In the genomic region with DNA sequence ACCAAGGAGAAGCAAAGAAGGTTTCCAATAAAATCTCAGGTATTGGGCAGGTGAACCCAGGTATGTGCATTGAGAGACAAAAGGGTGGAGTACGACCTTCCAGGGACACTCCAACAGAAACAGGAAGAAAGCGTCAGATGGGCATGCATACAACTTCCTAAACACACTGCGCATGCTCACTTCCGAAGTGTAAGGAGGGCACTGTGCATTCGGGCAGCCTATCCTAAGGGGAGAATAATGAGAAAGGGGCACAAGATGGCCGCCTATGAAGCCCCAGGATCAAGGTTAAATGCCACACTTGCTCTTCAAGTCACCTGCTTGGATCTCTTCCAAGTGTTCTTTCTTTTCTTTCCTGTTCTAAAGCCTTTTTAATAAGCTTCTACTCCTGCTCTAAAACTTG, we compare ENCODE assay signal across 23 cellular contexts. TPM values are rescaled to one million over a fixed set of nuclear protein-coding genes. Genes with fewer than 3 reads are reported as not detected.
DNase-seq lines count a peak whose midpoint lies in the region; ATAC-seq, FAIRE-seq and TF ChIP-seq lines count a peak whose summit lies in the region.
"Had no signal": no experiment of that assay in that cellular context is flagged by ENCODE, and none has a peak within 500 bp of the region (broad histone marks: within the 10 kb centered on the region; RNA-seq: fewer than 3 reads in every experiment).

No MANE protein-coding gene starts in this region.

- intact Hi-C loops in activated CD4-positive, alpha-beta T cell treated with anti-CD3 and anti-CD28 coated beads, Interleukin-2, amount 10 ng/mL, durations not matched to agents 24 days and 14 days (cut with micrococcal nuclease), result loop anchor here (2.0 to 5.0 kb wide), 2 partner anchors 78 to 99 kb away; no protein-coding TSS in a partner anchor
- intact Hi-C loops in K562 (cut with micrococcal nuclease), result no loop called here
- intact Hi-C loops in left colon (cut with DNase I, micrococcal nuclease), result no loop called here

- DNase-seq in activated CD4-positive, alpha-beta T cell treated with anti-CD3 and anti-CD28 coated beads, Interleukin-2, amount 10 ng/mL, durations not matched to agents 24 days and 14 days, result no peak
- DNase-seq in activated CD4-positive, alpha-beta T cell treated with anti-CD3 and anti-CD28 coated beads for 1 hour, result no peak
- DNase-seq in CD4-positive, CD25-positive, alpha-beta regulatory T cell, result no peak
- peak in 1 of 4 experiments; percentile 10 for DNase-seq in K562 (ENCODE audit: extremely low read depth in 1 of 4, low spot score in 3 of 4)
- DNase-seq in left colon, result no peak
- DNase-seq: DMS79 treated with DMSO at 0.1 percent for 48 hours, glutamatergic neuron, H7, Kasumi-1, NCI-H524, Peyer's patch, sigmoid colon, transverse colon had no signal

- H3K9ac ChIP-seq in K562 (ENCODE audit: insufficient read depth in 1 of 2, low read depth in 2 of 2, low read length in 2 of 2), result no peak overlapping the region

- no peaks in the 10 kb centered on the region for H4K20me1 ChIP-seq in K562 (replicated peaks; ENCODE audit: control insufficient read depth, insufficient read depth, low read length)

- WGBS in K562 (ENCODE audit: insufficient coverage, low coverage, missing lambda C conversion rate), result 5% methylated on average over 6 of the region's 6 CpGs

- POLR2A ChIA-PET in K562 (lab: Yijun Ruan, JAX), result interaction anchor here (0.7 kb wide), 1 partner anchor 24 kb away, joined by 3 read pairs; no protein-coding TSS in a partner anchor

- no peaks in the 10 kb centered on the region for H3K36me3 ChIP-seq in CD4-positive, CD25-positive, alpha-beta regulatory T cell (ENCODE audit: control insufficient read depth, insufficient read depth, low read length)
- H3K36me3 ChIP-seq in K562 (ENCODE audit: control insufficient read depth, insufficient read depth, low read length), result no peaks in the 10 kb centered on the region
- H3K36me3 ChIP-seq: neutrophil, Peyer's patch, prostate gland, sigmoid colon, transverse colon had no signal

- no peaks in the 10 kb centered on the region for H3K36me3 Mint-ChIP-seq in activated CD4-positive, alpha-beta T cell treated with anti-CD3 and anti-CD28 coated beads, Interleukin-2, amount 10 ng/mL, durations not matched to agents 24 days and 14 days (ENCODE audit: low read depth)
- H3K36me3 Mint-ChIP-seq in CD4-positive, CD25-positive, alpha-beta regulatory T cell, result no peaks in the 10 kb centered on the region
- no peaks in the 10 kb centered on the region for H3K36me3 Mint-ChIP-seq in T-helper 1 cell treated with Interleukin-12 subunit alpha and Interleukin-12 subunit beta and Interleukin-4 antibody, amounts not matched to agents 30 μg/mL and 1 μg/mL, for 36 hours (ENCODE audit: low read depth)

- H3K27ac ChIP-seq in CD4-positive, CD25-positive, alpha-beta regulatory T cell (ENCODE audit: insufficient read depth, low read length, poor library complexity, severe bottlenecking), result peak overlapping the region; percentile 23
- H3K27ac ChIP-seq in K562 (ENCODE audit: extremely low read depth, low read depth, low read length), result no peak overlapping the region
- H3K27ac ChIP-seq: neutrophil, Peyer's patch, prostate gland, sigmoid colon, transverse colon had no signal

- H3K27ac Mint-ChIP-seq in activated CD4-positive, alpha-beta T cell treated with anti-CD3 and anti-CD28 coated beads, Interleukin-2, amount 10 ng/mL, durations not matched to agents 24 days and 14 days, result peak overlapping the region; percentile 73
- peak overlapping the region in 2 of 3 donors; percentile 49 to 75 for H3K27ac Mint-ChIP-seq in CD4-positive, CD25-positive, alpha-beta regulatory T cell
- H3K27ac Mint-ChIP-seq in T-helper 1 cell treated with Interleukin-12 subunit alpha and Interleukin-12 subunit beta and Interleukin-4 antibody, amounts not matched to agents 30 μg/mL and 1 μg/mL, for 36 hours, result peak overlapping the region; percentile 52

- H2AFZ ChIP-seq in K562 (ENCODE audit: low read depth, low read length), result no peak overlapping the region

- TF ChIP-seq RAD21 in K562 (CRISPR knock-in tag; conservative IDR thresholded peaks at IDR 0.05 in 1 of 2, IDR thresholded peaks at IDR 0.05 in 1 of 2), result no peak

- no peak for TF ChIP-seq EP300 in K562 (IDR thresholded peaks at IDR 0.05; ENCODE audit: low read length)

- H3K4me2 ChIP-seq in K562 (ENCODE audit: insufficient read depth, low read length), result no peak overlapping the region

- TF ChIP-seq POLR2A in K562 (conservative IDR thresholded peaks at IDR 0.05), result no peak

- peaks cover 31% of the 10 kb centered on the region for H3K4me1 ChIP-seq in CD4-positive, CD25-positive, alpha-beta regulatory T cell (ENCODE audit: control insufficient read depth, insufficient read depth, low read length, poor library complexity, severe bottlenecking)
- no peaks in the 10 kb centered on the region; a peak in 1 of 5 replicates for H3K4me1 ChIP-seq in K562 (replicated peaks in 1 of 2; ENCODE audit: control insufficient read depth in 2 of 2, insufficient read depth in 2 of 2, low read length in 2 of 2)
- H3K4me1 ChIP-seq: Peyer's patch, prostate gland, sigmoid colon, transverse colon had no signal

- no peaks in the 10 kb centered on the region for H3K9me3 ChIP-seq in CD4-positive, CD25-positive, alpha-beta regulatory T cell (ENCODE audit: control insufficient read depth in 2 of 2, low read length in 2 of 2)
- no peaks in the 10 kb centered on the region for H3K9me3 ChIP-seq in K562 (replicated peaks; ENCODE audit: control insufficient read depth, insufficient read depth, low read depth, low read length)
- H3K9me3 ChIP-seq: neutrophil, Peyer's patch, prostate gland, sigmoid colon, transverse colon had no signal

- peak overlapping the region; percentile 41 for H3K4me3 Mint-ChIP-seq in activated CD4-positive, alpha-beta T cell treated with anti-CD3 and anti-CD28 coated beads, Interleukin-2, amount 10 ng/mL, durations not matched to agents 24 days and 14 days
- peak overlapping the region; percentile 41 to 87 (median 68) for H3K4me3 Mint-ChIP-seq in CD4-positive, CD25-positive, alpha-beta regulatory T cell
- H3K4me3 Mint-ChIP-seq in T-helper 1 cell treated with Interleukin-12 subunit alpha and Interleukin-12 subunit beta and Interleukin-4 antibody, amounts not matched to agents 30 μg/mL and 1 μg/mL, for 36 hours, result no peak overlapping the region

- CTCF ChIA-PET in K562 (lab: Yijun Ruan, JAX; ENCODE audit: low intra/inter-chr PET ratio), result interaction anchor here (0.8 to 0.9 kb wide), 2 partner anchors 12 to 74 kb away, joined by 3 read pairs; no protein-coding TSS in a partner anchor

- H3K27me3 ChIP-seq in CD4-positive, CD25-positive, alpha-beta regulatory T cell (ENCODE audit: control insufficient read depth, insufficient read depth, low read length), result no peaks in the 10 kb centered on the region
- H3K27me3 ChIP-seq in K562 (ENCODE audit: control insufficient read depth in 2 of 2, insufficient read depth in 2 of 2, low read length in 2 of 2), result no peaks in the 10 kb centered on the region
- H3K27me3 ChIP-seq: Peyer's patch, transverse colon had no signal

- H3K9me1 ChIP-seq in K562 (ENCODE audit: control insufficient read depth, insufficient read depth, low read length), result no peaks in the 10 kb centered on the region

- H3K27me3 Mint-ChIP-seq in activated CD4-positive, alpha-beta T cell treated with anti-CD3 and anti-CD28 coated beads, Interleukin-2, amount 10 ng/mL, durations not matched to agents 24 days and 14 days, result no peaks in the 10 kb centered on the region
- H3K27me3 Mint-ChIP-seq in CD4-positive, CD25-positive, alpha-beta regulatory T cell, result no peaks in the 10 kb centered on the region
- no peaks in the 10 kb centered on the region for H3K27me3 Mint-ChIP-seq in T-helper 1 cell treated with Interleukin-12 subunit alpha and Interleukin-12 subunit beta and Interleukin-4 antibody, amounts not matched to agents 30 μg/mL and 1 μg/mL, for 36 hours (ENCODE audit: low read depth)

- FAIRE-seq in K562 (lab: Jason Lieb, UNC), result no peak
- FAIRE-seq: A204.1, GM12878, TTC549 had no signal

- H3K9me3 Mint-ChIP-seq in activated CD4-positive, alpha-beta T cell treated with anti-CD3 and anti-CD28 coated beads, Interleukin-2, amount 10 ng/mL, durations not matched to agents 24 days and 14 days, result no peaks in the 10 kb centered on the region
- H3K9me3 Mint-ChIP-seq in CD4-positive, CD25-positive, alpha-beta regulatory T cell, result no peaks in the 10 kb centered on the region
- no peaks in the 10 kb centered on the region for H3K9me3 Mint-ChIP-seq in T-helper 1 cell treated with Interleukin-12 subunit alpha and Interleukin-12 subunit beta and Interleukin-4 antibody, amounts not matched to agents 30 μg/mL and 1 μg/mL, for 36 hours

- no peak for ATAC-seq in CD4-positive, CD25-positive, alpha-beta regulatory T cell (ENCODE audit: low read depth in 2 of 2)
- ATAC-seq in K562 (no peak), HG03432 (IDR thresholded peaks at IDR 0.05; ENCODE audit: unreplicated experiment) (no peak), left colon (no peak), GM21619 (IDR thresholded peaks at IDR 0.05; ENCODE audit: unreplicated experiment) (no peak)
- ATAC-seq: GM12878 had no signal

- H3K4me1 Mint-ChIP-seq in activated CD4-positive, alpha-beta T cell treated with anti-CD3 and anti-CD28 coated beads, Interleukin-2, amount 10 ng/mL, durations not matched to agents 24 days and 14 days, result peaks cover 34% of the 10 kb centered on the region
- H3K4me1 Mint-ChIP-seq in CD4-positive, CD25-positive, alpha-beta regulatory T cell, result peaks cover 0 to 72% (median 36%) of the 10 kb centered on the region in 4 donors
- peaks cover 49% of the 10 kb centered on the region for H3K4me1 Mint-ChIP-seq in T-helper 1 cell treated with Interleukin-12 subunit alpha and Interleukin-12 subunit beta and Interleukin-4 antibody, amounts not matched to agents 30 μg/mL and 1 μg/mL, for 36 hours (ENCODE audit: low read depth)

- in situ Hi-C loops in K562 (cut with MboI), result no loop called here

- TF ChIP-seq CTCF in K562 (IDR thresholded peaks at IDR 0.05 in 2 of 3, conservative IDR thresholded peaks at IDR 0.05 in 1 of 3; ENCODE audit: insufficient read depth in 2 of 3, low read depth in 1 of 3, low read length in 3 of 3), result no peak

- no peaks in the 10 kb centered on the region for H3K79me2 ChIP-seq in K562 (ENCODE audit: control insufficient read depth, insufficient read depth, low read length)

- no peak overlapping the region for H3K4me3 ChIP-seq in CD4-positive, CD25-positive, alpha-beta regulatory T cell (ENCODE audit: low read depth, low read length)
- no peak overlapping the region for H3K4me3 ChIP-seq in K562
- H3K4me3 ChIP-seq: GM12878, lung, Peyer's patch, prostate gland, sigmoid colon, transverse colon had no signal

- no TSS peak for BruUV-seq in K562 (replicated peaks; lab: Mats Ljungman, UMichigan)

RNA-seq across cellular contexts. Expression of gene PRSS1, which starts 39.4 kb away (rescaled TPM):
- total RNA-seq in activated CD4-positive, alpha-beta T cell treated with anti-CD3 and anti-CD28 coated beads, Interleukin-2, amount 10 ng/mL, durations not matched to agents 24 days and 14 days, result not detected in 2 replicates
- not detected for total RNA-seq in CD4-positive, CD25-positive, alpha-beta regulatory T cell
- under 1 TPM in 1 of 4 donors, not detected in 3; 0.49 TPM for polyA plus RNA-seq in CD4-positive, CD25-positive, alpha-beta regulatory T cell
- not detected in 2 replicates for total RNA-seq in K562 (2011; cell fraction: chromatin; rRNA removed; ENCODE audit: low replicate concordance)
- total RNA-seq in K562 (2011; cell fraction: nucleolus; rRNA removed), result not detected in 2 replicates
- total RNA-seq in K562 (2011; cell fraction: nucleoplasm; rRNA removed), result not detected in 2 replicates
- total RNA-seq in K562 (2014; rRNA removed) (not detected in 2 replicates), K562 (2014; rRNA removed; fragmentation: Illumina TruSeq; extraction: Trizol) (not detected in 2 replicates), K562 (2015; rRNA removed; fragmentation: Illumina TruSeq; extraction: Trizol) (not detected in 2 replicates), K562 (2021) (6.6 and 8.8 TPM in 2 replicates), left colon (1 to 10 TPM in 1 of 2 donors, not detected in 1; 4.0 TPM)
- polyA plus RNA-seq in K562 (2011; rRNA removed) (not detected in 2 replicates), K562 (2014; fragmentation: Illumina TruSeq; extraction: Trizol) (not detected in 2 replicates), K562 (2014; fragmentation: Nextera tagmentation; extraction: Ambion mirVana) (under 1 TPM; 0.07 to 0.20 TPM), K562 (2014; rRNA removed) (not detected in 2 replicates)
- not detected in 2 replicates for polyA plus RNA-seq in K562 (2011; cell fraction: cytosol; rRNA removed)
- 0.27 TPM in 1 of 2 replicates, not detected in the other for polyA plus RNA-seq in K562 (2011; cell fraction: nucleus; rRNA removed)
- polyA plus RNA-seq in K562 (2012), result 0.86 TPM in 1 of 2 replicates, not detected in the other
- not detected in 2 replicates for polyA minus RNA-seq in K562 (2011; rRNA and poly(A)+ RNA removed)
- not detected in 2 replicates for polyA minus RNA-seq in K562 (2011; cell fraction: cytosol; rRNA and poly(A)+ RNA removed)
- not detected in 2 replicates for polyA minus RNA-seq in K562 (2011; cell fraction: nucleus; rRNA and poly(A)+ RNA removed)
- total RNA-seq: chondrocyte, Peyer's patch, prostate gland, sigmoid colon, transverse colon had no signal
- polyA plus RNA-seq: GM12878 had no signal
